10 cellular contexts compared by ENCODE assay signal in the genomic region with DNA sequence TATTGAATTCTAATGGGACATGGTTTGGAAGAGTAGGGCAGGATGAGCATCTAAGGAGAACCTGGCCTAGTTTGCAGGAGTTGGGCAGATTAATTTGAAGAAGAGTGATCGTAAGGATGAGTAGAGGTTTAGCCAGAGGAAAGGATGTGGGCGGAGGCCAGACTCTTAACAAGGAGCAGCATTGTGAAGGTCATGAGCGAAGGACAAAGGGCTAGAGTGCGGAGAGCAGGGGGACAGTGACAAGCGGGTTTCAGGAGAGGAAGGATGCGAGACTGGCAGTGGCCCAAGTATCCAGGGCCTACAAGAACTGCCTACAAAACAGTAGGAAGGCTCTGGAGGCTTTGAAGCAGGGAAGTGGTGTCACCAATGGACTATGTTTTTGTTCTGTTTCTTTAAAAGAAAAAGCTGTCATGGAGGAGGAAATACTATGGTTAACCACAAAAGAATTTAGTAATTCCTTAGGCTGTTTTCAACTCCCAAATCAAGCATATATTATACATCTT. TPM values are rescaled to one million over a fixed set of nuclear protein-coding genes. Genes with fewer than 3 reads are reported as not detected.
DNase-seq lines count a peak whose midpoint lies in the region; ATAC-seq and TF ChIP-seq lines count a peak whose summit lies in the region.
"Had no signal": no experiment of that assay in that cellular context is flagged by ENCODE, and none has a peak within 500 bp of the region (broad histone marks: within the 10 kb centered on the region; RNA-seq: fewer than 3 reads in every experiment).

No MANE protein-coding gene starts in this region.

- DNase-seq in AG04449 (ENCODE audit: low read depth, low spot score) (peak; percentile 19), HCEC 1CT (peak; percentile 54), left lobe of liver (ENCODE audit: low spot score) (no peak), GM13976 (ENCODE audit: low spot score) (no peak), OCI-LY7 (ENCODE audit: low spot score) (no peak), NCI-H2196 (lab: John Stamatoyannopoulos, UW; ENCODE audit: unreplicated experiment) (no peak)
- DNase-seq in activated naive CD8-positive, alpha-beta T cell treated with anti-CD3 and anti-CD28 coated beads, Interleukin-2, amount 10 ng/mL, durations not matched to agents 7 days and 5 days, result no peak
- DNase-seq: NCI-H1105 treated with DMSO at 0.1 percent for 48 hours had no signal

- CTCF ChIA-PET in AG04449 (lab: Yijun Ruan, JAX) (interaction anchor here (1.8 kb wide), 1 partner anchor 408 kb away, joined by 4 read pairs; no protein-coding TSS in a partner anchor), OCI-LY7 (lab: Charles Lee; ENCODE audit: unreplicated experiment) (no interaction called here)

- intact Hi-C loops in OCI-LY7 (cut with micrococcal nuclease; ENCODE audit: unreplicated experiment), result no loop called here

- H3K27me3 Mint-ChIP-seq in activated naive CD8-positive, alpha-beta T cell treated with anti-CD3 and anti-CD28 coated beads, Interleukin-2, amount 10 ng/mL, durations not matched to agents 7 days and 5 days, result no peaks in the 10 kb centered on the region

- H3K4me1 Mint-ChIP-seq in activated naive CD8-positive, alpha-beta T cell treated with anti-CD3 and anti-CD28 coated beads, Interleukin-2, amount 10 ng/mL, durations not matched to agents 7 days and 5 days, result peaks cover 12% of the 10 kb centered on the region

- in situ Hi-C loops in GM13976 (cut with MboI; ENCODE audit: low sequenced_read_pairs, unreplicated experiment), result no loop called here

- no peaks in the 10 kb centered on the region for H3K4me1 ChIP-seq in OCI-LY7 (ENCODE audit: insufficient read depth, low read length, poor library complexity, severe bottlenecking)

- no peaks in the 10 kb centered on the region for H4K20me1 ChIP-seq in OCI-LY7 (ENCODE audit: insufficient read depth, low read length)

- no TSS peak for BruUV-seq in OCI-LY7 (replicated peaks; lab: Mats Ljungman, UMichigan)

- TF ChIP-seq CTCF in AG04449 (IDR thresholded peaks at IDR 0.05; ENCODE audit: insufficient read depth, low read length, missing control alignments) (no peak), GM13976 (IDR thresholded peaks at IDR 0.05; ENCODE audit: borderline replicate concordance, control extremely low read depth, extremely low read depth, insufficient read depth, missing control alignments) (no peak), OCI-LY7 (conservative IDR thresholded peaks at IDR 0.05; ENCODE audit: low read length) (no peak)

- no peak overlapping the region for H3K4me3 ChIP-seq in AG04449 (ENCODE audit: low read depth, low read length)
- no peak overlapping the region for H3K4me3 ChIP-seq in OCI-LY7 (ENCODE audit: low read depth, low read length, poor library complexity, severe bottlenecking)

- H3K79me2 ChIP-seq in OCI-LY7 (ENCODE audit: insufficient read depth, low read depth, low read length), result no peaks in the 10 kb centered on the region

- no peaks in the 10 kb centered on the region for H3K36me3 Mint-ChIP-seq in activated naive CD8-positive, alpha-beta T cell treated with anti-CD3 and anti-CD28 coated beads, Interleukin-2, amount 10 ng/mL, durations not matched to agents 7 days and 5 days

- H3K36me3 ChIP-seq in OCI-LY7 (ENCODE audit: insufficient read depth, low read length), result no peaks in the 10 kb centered on the region

- H3K9me3 Mint-ChIP-seq in activated naive CD8-positive, alpha-beta T cell treated with anti-CD3 and anti-CD28 coated beads, Interleukin-2, amount 10 ng/mL, durations not matched to agents 7 days and 5 days, result no peaks in the 10 kb centered on the region

- peak overlapping the region; percentile 10 for H3K27ac Mint-ChIP-seq in activated naive CD8-positive, alpha-beta T cell treated with anti-CD3 and anti-CD28 coated beads, Interleukin-2, amount 10 ng/mL, durations not matched to agents 7 days and 5 days

- no peak for ATAC-seq in activated naive CD8-positive, alpha-beta T cell treated with anti-CD3 and anti-CD28 coated beads, Interleukin-2, amount 10 ng/mL, durations not matched to agents 7 days and 5 days (ENCODE audit: low read depth)
- peak; percentile 31 for ATAC-seq in left lobe of liver
- ATAC-seq in HG02970 (IDR thresholded peaks at IDR 0.05; ENCODE audit: low FRiP score, unreplicated experiment), result no peak

- no peak overlapping the region for H3K4me2 ChIP-seq in OCI-LY7 (ENCODE audit: low read length)

- H3K27ac ChIP-seq in OCI-LY7 (ENCODE audit: low read depth, low read length, poor library complexity, severe bottlenecking), result no peak overlapping the region
- H3K27ac ChIP-seq: VCaP had no signal

- H3K9me2 ChIP-seq in OCI-LY7 (ENCODE audit: insufficient read depth, low read length), result no peaks in the 10 kb centered on the region

- no peaks in the 10 kb centered on the region for H3K9me3 ChIP-seq in OCI-LY7 (ENCODE audit: low read length)

- H2AFZ ChIP-seq in OCI-LY7 (ENCODE audit: low read length), result no peak overlapping the region

- peak overlapping the region; percentile 1 for H3K4me3 Mint-ChIP-seq in activated naive CD8-positive, alpha-beta T cell treated with anti-CD3 and anti-CD28 coated beads, Interleukin-2, amount 10 ng/mL, durations not matched to agents 7 days and 5 days

- POLR2A ChIA-PET in AG04449 (lab: Yijun Ruan, JAX), result no interaction called here
- POLR2A ChIA-PET in activated naive CD8-positive, alpha-beta T cell treated with anti-CD3 and anti-CD28 coated beads, Interleukin-2, amount 10 ng/mL, durations not matched to agents 7 days and 5 days (lab: Charles Lee), result no interaction called here
- POLR2A ChIA-PET in OCI-LY7 (lab: Charles Lee), result interaction anchor here (1.2 kb wide), 1 partner anchor 13 kb away, joined by 4 read pairs; no protein-coding TSS in a partner anchor

RNA-seq across cellular contexts. Expression of a gene that starts 20.1 kb away (rescaled TPM):
- 10 to 100 TPM; 19.0 to 20.8 TPM for total RNA-seq in activated naive CD8-positive, alpha-beta T cell treated with anti-CD3 and anti-CD28 coated beads, Interleukin-2, amount 10 ng/mL, durations not matched to agents 7 days and 5 days
- total RNA-seq in left lobe of liver (8.1 TPM), OCI-LY7 (2022) (8.5 and 10.0 TPM in 2 replicates)
- 5.4 and 6.0 TPM in 2 replicates for total RNA-seq in OCI-LY7 (2014; rRNA removed; shearing (Covaris generic))

Comparison
In these comparisons a context has a peak if more than half of its experiments do, and no peak if none do; other contexts are left out.
1. DNase-seq: peak in AG04449 (single experiment) and HCEC 1CT (single experiment); none in activated naive CD8-positive, alpha-beta T cell treated with anti-CD3 and anti-CD28 coated beads, Interleukin-2, amount 10 ng/mL, durations not matched to agents 7 days and 5 days (single experiment), left lobe of liver (single experiment), GM13976 (single experiment), OCI-LY7 (single experiment) and NCI-H2196 (single experiment).